ENCODE assay signal across 32 cellular contexts in the genomic region with DNA sequence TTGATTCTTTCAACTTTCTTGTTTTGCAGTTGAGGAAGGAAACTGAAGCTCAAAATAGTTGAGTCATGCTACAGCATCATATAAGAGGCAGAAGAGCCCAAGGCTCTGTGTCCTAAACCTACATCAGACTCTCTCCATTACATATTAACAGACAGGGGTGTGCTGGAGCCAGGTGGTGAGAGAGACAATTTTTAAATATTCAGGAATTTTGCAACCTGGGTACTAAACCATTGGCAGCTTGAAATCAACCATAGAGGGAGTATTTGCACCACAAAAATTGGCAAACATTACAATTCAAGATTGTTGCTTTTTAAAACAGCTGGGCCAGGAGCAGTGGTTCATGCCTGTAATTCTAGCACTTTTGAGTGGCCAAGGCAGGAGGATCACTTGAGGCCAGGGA.
DNase-seq lines count a peak whose midpoint lies in the region; FAIRE-seq and TF ChIP-seq lines count a peak whose summit lies in the region.
"Had no signal": no experiment of that assay in that cellular context is flagged by ENCODE, and none has a peak within 500 bp of the region (broad histone marks: within the 10 kb centered on the region; RNA-seq: fewer than 3 reads in every experiment).

No MANE protein-coding gene starts in this region.

- no peaks in the 10 kb centered on the region for H3K79me2 ChIP-seq in endothelial cell of umbilical vein (ENCODE audit: control insufficient read depth, insufficient read depth, low read length)

- no peaks in the 10 kb centered on the region for H3K9me3 ChIP-seq in endothelial cell of umbilical vein (replicated peaks; ENCODE audit: control insufficient read depth, insufficient read depth, low read length)
- H3K9me3 ChIP-seq: esophagus muscularis mucosa, heart right ventricle, SJSA1, upper lobe of left lung had no signal

- no peaks in the 10 kb centered on the region for H3K27me3 ChIP-seq in endothelial cell of umbilical vein (ENCODE audit: control insufficient read depth in 2 of 2, insufficient read depth in 2 of 2, low read length in 2 of 2)
- H3K27me3 ChIP-seq: esophagus muscularis mucosa, heart right ventricle, SJSA1, upper lobe of left lung had no signal

- H4K20me1 ChIP-seq in endothelial cell of umbilical vein (replicated peaks; ENCODE audit: control insufficient read depth, extremely low read depth, insufficient read depth, low read length) = no peaks in the 10 kb centered on the region

- no peaks in the 10 kb centered on the region for H3K4me1 ChIP-seq in endothelial cell of umbilical vein (ENCODE audit: control insufficient read depth, extremely low read depth, insufficient read depth, low read length)
- H3K4me1 ChIP-seq: esophagus muscularis mucosa, SJSA1, upper lobe of left lung had no signal

- no peak for TF ChIP-seq POLR2A in endothelial cell of umbilical vein (IDR thresholded peaks at IDR 0.05; ENCODE audit: low read depth, low read length)

- dilution Hi-C loops in endothelial cell of umbilical vein (cut with MboI; ENCODE audit: extremely low pct_ligation_motif_present, low sequenced_read_pairs) = no loop called here

- peak; percentile 4 for FAIRE-seq in endothelial cell of umbilical vein (lab: Jason Lieb, UNC)
- FAIRE-seq: A204.1, G401.6 had no signal

- H3K9me1 ChIP-seq in endothelial cell of umbilical vein (replicated peaks; ENCODE audit: control insufficient read depth, extremely low read depth, insufficient read depth, low read length) = no peaks in the 10 kb centered on the region

- H3K4me2 ChIP-seq in endothelial cell of umbilical vein (ENCODE audit: insufficient read depth, low read length) = no peak overlapping the region

- no peak overlapping the region for H2AFZ ChIP-seq in endothelial cell of umbilical vein (ENCODE audit: low read depth, low read length)

- H3K27ac ChIP-seq in endothelial cell of umbilical vein (ENCODE audit: insufficient read depth, low read depth, low read length) = no peak overlapping the region
- H3K27ac ChIP-seq: esophagus muscularis mucosa, heart right ventricle, RWPE1, SJSA1, upper lobe of left lung, VCaP had no signal

- no peak overlapping the region for H3K4me3 ChIP-seq in Jurkat, Clone E6-1 (ENCODE audit: low read length)
- H3K4me3 ChIP-seq in endothelial cell of umbilical vein (replicated peaks in 1 of 3; ENCODE audit: insufficient read depth in 1 of 3, low read depth in 1 of 3, low read length in 3 of 3) = no peak overlapping the region
- H3K4me3 ChIP-seq: esophagus muscularis mucosa, heart right ventricle, SJSA1, upper lobe of left lung had no signal

- no peak overlapping the region for H3K9ac ChIP-seq in endothelial cell of umbilical vein (replicated peaks; ENCODE audit: extremely low read depth, insufficient read depth, low read length)

- DNase-seq in NCI-H1105 treated with DMSO at 0.1 percent for 48 hours (lab: John Stamatoyannopoulos, UW) = peak; percentile 18
- no peak for DNase-seq in NCI-H1105 (lab: John Stamatoyannopoulos, UW)
- peak; percentile 15 for DNase-seq in Jurkat, Clone E6-1 (ENCODE audit: low read depth, low spot score)
- no peak for DNase-seq in endothelial cell of umbilical vein (ENCODE audit: low read depth, low spot score)
- DNase-seq in renal cortical epithelial cell (ENCODE audit: low read depth) = peak; percentile 67
- DNase-seq in hepatic stellate cell (ENCODE audit: low spot score) = no peak
- DNase-seq in NCI-H510A (lab: John Stamatoyannopoulos, UW) = no peak
- DNase-seq in activated effector memory CD4-positive, alpha-beta T cell treated with Interleukin-2 at 50 U/mL for 16 hours = no peak
- DNase-seq: activated CD4-positive, alpha-beta T cell treated with anti-CD3 and anti-CD28 coated beads for 36 hours; activated CD8-positive, alpha-beta memory T cell treated with anti-CD3 and anti-CD28 coated beads, Interleukin-2, amount 50 U/mL, for 48 hours; activated CD8-positive, alpha-beta T cell treated with anti-CD3 and anti-CD28 coated beads for 36 hours; activated naive CD4-positive, alpha-beta T cell treated with anti-CD3 and anti-CD28 coated beads for 36 hours; CD4-positive, alpha-beta T cell; DMS153; endodermal cell; foreskin fibroblast; HCEC 1CT; heart right ventricle; kidney glomerular epithelial cell; mammary epithelial cell; NCI-H2081; NCI-H446; NCI-H82; occipital lobe; T1000; upper lobe of left lung had no signal

- no peaks in the 10 kb centered on the region for H3K36me3 ChIP-seq in endothelial cell of umbilical vein (ENCODE audit: control insufficient read depth in 2 of 2, extremely low read depth in 1 of 2, insufficient read depth in 2 of 2, low read length in 2 of 2)
- H3K36me3 ChIP-seq: esophagus muscularis mucosa, heart right ventricle, SJSA1, upper lobe of left lung had no signal

- CTCF ChIA-PET in endothelial cell of umbilical vein (lab: Charles Lee) = interaction anchor here (0.7 to 1.6 kb wide), 3 partner anchors 39 to 218 kb away, joined by 3 to 6 read pairs (median 3); no protein-coding TSS in a partner anchor

- no peak for TF ChIP-seq CTCF in endothelial cell of umbilical vein (IDR thresholded peaks at IDR 0.05; ENCODE audit: extremely low read depth in 1 of 2, insufficient read depth in 1 of 2, low read depth in 1 of 2, low read length in 2 of 2)

- BruUV-seq in endothelial cell of umbilical vein (replicated peaks; lab: Mats Ljungman, UMichigan) = no TSS peak

- POLR2A ChIA-PET in endothelial cell of umbilical vein (lab: Charles Lee) = no interaction called here

- intact Hi-C loops in endothelial cell of umbilical vein (cut with micrococcal nuclease) = no loop called here

TF ChIP-seq in endothelial cell of umbilical vein, 7 proteins besides CTCF, POLR2A, EP300 and RAD21:
- no peak for TF ChIP-seq MYC (IDR thresholded peaks at IDR 0.05; ENCODE audit: low read depth, low read length)
- TF ChIP-seq, protein P1, sequence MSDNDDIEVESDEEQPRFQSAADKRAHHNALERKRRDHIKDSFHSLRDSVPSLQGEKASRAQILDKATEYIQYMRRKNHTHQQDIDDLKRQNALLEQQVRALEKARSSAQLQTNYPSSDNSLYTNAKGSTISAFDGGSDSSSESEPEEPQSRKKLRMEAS (IDR thresholded peaks at IDR 0.05; ENCODE audit: insufficient read depth, insufficient read length) = no peak
- no peak for TF ChIP-seq EZH2 (IDR thresholded peaks at IDR 0.05; ENCODE audit: borderline replicate concordance, low read depth, low read length, severe bottlenecking)
- TF ChIP-seq POLR2AphosphoS5 (IDR thresholded peaks at IDR 0.05; ENCODE audit: insufficient read depth, low read depth, low read length) = no peak
- TF ChIP-seq FOS (IDR thresholded peaks at IDR 0.05; ENCODE audit: borderline replicate concordance, insufficient read depth, low read length) = no peak
TF ChIP-seq in endothelial cell of umbilical vein: peak in this region for 0.

Comparison
In these comparisons a context has a peak if more than half of its experiments do, and no peak if none do; other contexts are left out.
1. DNase-seq: peak in NCI-H1105 treated with DMSO at 0.1 percent for 48 hours (single experiment), Jurkat, Clone E6-1 (single experiment) and renal cortical epithelial cell (single experiment); none in NCI-H1105 (single experiment), endothelial cell of umbilical vein (single experiment), hepatic stellate cell (single experiment), NCI-H510A (single experiment) and activated effector memory CD4-positive, alpha-beta T cell treated with Interleukin-2 at 50 U/mL for 16 hours (single experiment).